Comparison of ENCODE assay signal across 8 cellular contexts in the genomic region with DNA sequence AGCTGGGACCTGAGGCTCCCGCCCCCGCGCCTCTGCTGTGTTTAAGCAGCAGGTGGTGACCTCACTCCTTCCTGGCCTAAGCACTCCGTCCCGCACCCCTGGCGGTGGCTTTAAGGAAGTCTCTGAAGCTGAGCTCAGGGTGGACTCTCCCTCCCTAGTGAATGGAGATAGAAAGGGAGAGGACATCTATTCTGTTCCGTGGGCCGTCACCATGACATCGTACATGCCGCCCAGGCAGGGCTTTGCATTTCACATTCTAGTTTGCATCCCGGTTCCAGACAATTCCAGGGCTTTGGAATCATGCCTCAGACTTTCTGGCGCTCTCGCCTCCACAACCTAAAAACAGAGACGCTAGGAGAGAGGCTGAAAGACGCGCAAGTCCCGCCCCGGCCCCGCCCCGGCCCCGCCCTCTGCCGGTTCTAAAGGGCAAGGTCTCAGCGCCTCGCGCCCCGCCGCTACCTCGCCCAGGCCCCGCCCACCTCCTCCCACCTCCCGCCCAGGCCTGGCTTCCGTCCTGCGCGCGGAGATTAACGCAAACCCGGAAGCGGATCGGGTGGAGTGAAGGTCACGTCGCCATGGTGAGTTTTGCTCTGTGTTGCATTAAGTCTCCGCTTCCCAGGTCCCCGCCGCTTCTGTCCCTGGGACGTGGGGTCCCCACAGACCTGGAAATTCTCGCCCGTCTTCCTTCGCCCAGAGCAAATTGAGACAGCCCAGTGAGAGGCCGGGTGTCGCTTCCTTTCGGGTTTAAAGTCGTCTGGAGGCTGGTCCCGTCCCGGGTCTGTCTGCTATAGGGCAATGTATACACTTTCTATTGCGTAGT. TPM values are rescaled to one million over a fixed set of nuclear protein-coding genes. Genes with fewer than 3 reads are reported as not detected.
DNase-seq lines count a peak whose midpoint lies in the region; ATAC-seq and TF ChIP-seq lines count a peak whose summit lies in the region.

A gene (plus strand): TSS at position 535 of the 820 bp plus-strand sequence. CDS start 15,617 bp downstream, outside the sequence.

- H3K4me1 ChIP-seq in HUES64 (ENCODE audit: insufficient read depth, low read length) (no peaks in the 10 kb centered on the region), OCI-LY7 (ENCODE audit: insufficient read depth, low read length, poor library complexity, severe bottlenecking) (peaks cover 19% of the 10 kb centered on the region), mucosa of rectum (ENCODE audit: control insufficient read depth in 2 of 2, insufficient read depth in 2 of 2, low read length in 2 of 2) (peaks cover 8 to 11% of the 10 kb centered on the region in 2 donors)

- POLR2A ChIA-PET in OCI-LY7 (lab: Charles Lee), result no interaction called here

- CTCF ChIA-PET in OCI-LY7 (lab: Charles Lee; ENCODE audit: unreplicated experiment), result interaction anchor here (0.6 kb wide), 1 partner anchor 631 kb away, joined by 3 read pairs; no protein-coding TSS in a partner anchor

- TF ChIP-seq CTCF in OCI-LY7 (conservative IDR thresholded peaks at IDR 0.05; ENCODE audit: low read length) (peak; percentile 56), epithelial cell of proximal tubule (conservative IDR thresholded peaks at IDR 0.05; ENCODE audit: low read depth, low read length) (peak; percentile 70)

- WGBS in HUES64, result under 1% methylated on average over 47 of the region's 54 CpGs

- H3K79me2 ChIP-seq in OCI-LY7 (ENCODE audit: insufficient read depth, low read depth, low read length), result peaks cover 41% of the 10 kb centered on the region

- no peaks in the 10 kb centered on the region for H3K9me2 ChIP-seq in OCI-LY7 (ENCODE audit: insufficient read depth, low read length)

- TSS peak; percentile 85 for BruUV-seq in OCI-LY7 (replicated peaks; lab: Mats Ljungman, UMichigan)

- H3K9ac ChIP-seq in HUES64 (ENCODE audit: low read depth, low read length), result peak within 1 kb of the TSS; percentile 80
- peak within 1 kb of the TSS; percentile 91 to 98 for H3K9ac ChIP-seq in mucosa of rectum (ENCODE audit: low read depth in 1 of 2, low read length in 2 of 2)

- intact Hi-C loops in OCI-LY7 (cut with micrococcal nuclease; ENCODE audit: unreplicated experiment), result no loop called here

- H3K4me3 ChIP-seq in HUES64 (ENCODE audit: low read length) (peak within 1 kb of the TSS; percentile 96), OCI-LY7 (ENCODE audit: low read depth, low read length, poor library complexity, severe bottlenecking) (peak within 1 kb of the TSS; percentile 99), epithelial cell of proximal tubule (ENCODE audit: low read depth, low read length) (peak within 1 kb of the TSS; percentile 82), mucosa of rectum (ENCODE audit: low read length in 2 of 2) (peak within 1 kb of the TSS; percentile 82 to 95)

- H3K36me3 ChIP-seq in HUES64 (ENCODE audit: insufficient read depth, low read length) (no peaks in the 10 kb centered on the region), OCI-LY7 (ENCODE audit: insufficient read depth, low read length) (peaks cover 18% of the 10 kb centered on the region), mucosa of rectum (ENCODE audit: control insufficient read depth in 2 of 2, insufficient read depth in 2 of 2, low read length in 2 of 2) (peaks cover 0 to 4% of the 10 kb centered on the region in 2 donors)

- peak within 1 kb of the TSS; percentile 99 for H3K4me2 ChIP-seq in OCI-LY7 (ENCODE audit: low read length)

- ATAC-seq in GM21423 (IDR thresholded peaks at IDR 0.05; ENCODE audit: unreplicated experiment), result peak; percentile 86

- H4K20me1 ChIP-seq in OCI-LY7 (ENCODE audit: insufficient read depth, low read length), result no peaks in the 10 kb centered on the region

- DNase-seq in DMS 273 (lab: John Stamatoyannopoulos, UW; ENCODE audit: unreplicated experiment) (peak; percentile 96), OCI-LY7 (ENCODE audit: low spot score) (peak; percentile 93), activated T-cell treated with anti-CD3 and anti-CD28 coated beads for 48 hours (ENCODE audit: low read depth) (peak; percentile 94), epithelial cell of proximal tubule (ENCODE audit: low read depth) (peak; percentile 77)
- peak; percentile 96 for DNase-seq in stimulated activated CD8-positive, alpha-beta memory T cell treated with anti-CD3 and anti-CD28 coated beads, Interleukin-4, amount 100 ng/mL, for 4 hours (ENCODE audit: low read depth in 2 of 2, low spot score in 1 of 2)

- no peaks in the 10 kb centered on the region for H3K27me3 ChIP-seq in HUES64 (ENCODE audit: insufficient read depth, low read length)
- no peaks in the 10 kb centered on the region for H3K27me3 ChIP-seq in mucosa of rectum (ENCODE audit: control insufficient read depth in 2 of 2, insufficient read depth in 2 of 2, low read length in 2 of 2)

- H3K27ac ChIP-seq in HUES64 (ENCODE audit: low read depth, low read length) (peak within 1 kb of the TSS; percentile 89), OCI-LY7 (ENCODE audit: low read depth, low read length, poor library complexity, severe bottlenecking) (peak within 1 kb of the TSS; percentile 56), mucosa of rectum (ENCODE audit: low read depth in 2 of 2, low read length in 2 of 2) (peak within 1 kb of the TSS; percentile 91 to 92)

- H2AFZ ChIP-seq in OCI-LY7 (ENCODE audit: low read length), result peak within 1 kb of the TSS; percentile 72

- H3K9me3 ChIP-seq in HUES64 (ENCODE audit: insufficient read depth, low read depth, low read length) (no peaks in the 10 kb centered on the region), OCI-LY7 (ENCODE audit: low read length) (no peaks in the 10 kb centered on the region), mucosa of rectum (ENCODE audit: control insufficient read depth in 2 of 2, low read length in 2 of 2) (peaks cover 0 to 2% of the 10 kb centered on the region in 2 donors)

RNA-seq across cellular contexts. Expression of the gene that starts here (rescaled TPM):
- polyA plus RNA-seq in HUES64 (2013, experiment 1 of 2), result 5.1 TPM
- 6.3 TPM for polyA plus RNA-seq in HUES64 (2013, experiment 2 of 2)
- total RNA-seq in OCI-LY7 (2014; rRNA removed; shearing (Covaris generic)), result 26.9 and 46.6 TPM in 2 replicates
- 29.2 and 33.7 TPM in 2 replicates for total RNA-seq in OCI-LY7 (2022)
- 5.5 and 13.3 TPM in 2 replicates for total RNA-seq in epithelial cell of proximal tubule

Comparison
In these comparisons a context has a peak if more than half of its experiments do, and no peak if none do; other contexts are left out.
1. Peak in every context shown above with its lines: DNase-seq, ATAC-seq, H3K4me3 ChIP-seq and H3K27ac ChIP-seq.